ENCODE assay signal across 13 cellular contexts in the genomic region with DNA sequence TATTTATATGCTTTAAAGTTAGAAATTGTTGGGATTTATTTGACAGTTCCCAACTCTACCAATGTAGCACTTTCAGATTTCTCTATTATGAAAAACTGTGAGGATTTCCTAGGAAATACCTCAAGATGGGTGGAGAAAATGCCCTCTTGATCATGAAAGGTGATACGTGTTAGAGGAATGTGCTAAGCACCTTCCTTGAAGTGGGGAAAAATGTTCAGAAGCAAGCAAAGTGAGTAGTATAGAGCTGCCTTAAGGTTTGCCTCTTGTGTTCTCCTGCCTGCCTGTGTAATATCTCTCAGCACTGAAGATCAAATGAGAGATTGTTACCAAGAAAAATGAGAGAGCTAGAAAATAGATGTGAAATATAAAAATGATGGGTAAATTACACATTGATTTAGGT.
DNase-seq lines count a peak whose midpoint lies in the region; TF ChIP-seq lines count a peak whose summit lies in the region.
"Had no signal": no experiment of that assay in that cellular context is flagged by ENCODE, and none has a peak within 500 bp of the region (broad histone marks: within the 10 kb centered on the region; RNA-seq: fewer than 3 reads in every experiment).

No MANE protein-coding gene starts in this region.

- no peaks in the 10 kb centered on the region for H3K27me3 Mint-ChIP-seq in nephron (ENCODE audit: low read depth)

- H3K4me3 Mint-ChIP-seq in nephron = no peak overlapping the region

- no peak for TF ChIP-seq RAD21 in Ishikawa (IDR thresholded peaks at IDR 0.05; ENCODE audit: low read depth)

- no peak for TF ChIP-seq EP300 in Ishikawa (IDR thresholded peaks at IDR 0.05; ENCODE audit: borderline replicate concordance)

- H3K36me3 Mint-ChIP-seq in nephron (ENCODE audit: low read depth) = peaks cover 54% of the 10 kb centered on the region

- TF ChIP-seq CTCF in choroid plexus epithelial cell (conservative IDR thresholded peaks at IDR 0.05; ENCODE audit: low read depth, low read length) (no peak), nephron (IDR thresholded peaks at IDR 0.05; ENCODE audit: unreplicated experiment in 3 of 3) (no peak)

- H3K4me1 Mint-ChIP-seq in nephron = peaks cover 19% of the 10 kb centered on the region

- no peaks in the 10 kb centered on the region for H3K9me3 Mint-ChIP-seq in nephron

- DNase-seq in EH (ENCODE audit: low read depth) (peak; percentile 33), choroid plexus epithelial cell (ENCODE audit: low read depth) (peak; percentile 27), NCI-H146 treated with DMSO at 0.1 percent for 48 hours (lab: John Stamatoyannopoulos, UW; ENCODE audit: unreplicated experiment) (no peak), T-helper 2 cell (no peak), amygdala (lab: John Stamatoyannopoulos, UW) (no peak), CD1c-positive myeloid dendritic cell (ENCODE audit: extremely low spot score) (no peak)
- DNase-seq: Calu3; NCI-H1694 treated with DMSO at 0.1 percent for 48 hours; nucleus accumbens; stimulated activated naive CD4-positive, alpha-beta T cell had no signal

- H3K27ac Mint-ChIP-seq in nephron = peak overlapping the region in 2 of 3 experiments; percentile 10 to 24

- H3K4me3 ChIP-seq in choroid plexus epithelial cell (ENCODE audit: low read depth, low read length) = no peak overlapping the region
- H3K4me3 ChIP-seq: vagina had no signal

TF ChIP-seq in Ishikawa, 13 proteins besides CTCF, POLR2A, EP300 and RAD21:
- TF ChIP-seq CREB1 (IDR thresholded peaks at IDR 0.05; ENCODE audit: low read depth) = no peak
- TF ChIP-seq TEAD4 (IDR thresholded peaks at IDR 0.05) = peak; percentile 67
- TF ChIP-seq NFIC (IDR thresholded peaks at IDR 0.05) = no peak

Comparison
In these comparisons a context has a peak if more than half of its experiments do, and no peak if none do; other contexts are left out.
1. DNase-seq: peak in EH (single experiment) and choroid plexus epithelial cell (single experiment); none in NCI-H146 treated with DMSO at 0.1 percent for 48 hours (single experiment), T-helper 2 cell (0 of 5), amygdala (0 of 56) and CD1c-positive myeloid dendritic cell (single experiment).